In genomic region chr19:57280165-57280912, GRCh38 we compare ENCODE assay signal across 1 cellular context.
A peak's percentile ranks its signal among the peaks of the same experiment; 100 is the strongest.
TF ChIP-seq lines count a peak whose summit lies in the region.

ZNF460 (plus strand) TSS chr19:57280485; CDS start chr19:57280807, 322 bp downstream.

TF ChIP-seq in HepG2, 621 proteins besides CTCF, POLR2A, EP300 and RAD21 (continued from another document and continues in another):
- TF ChIP-seq HINFP (CRISPR knock-in tag; IDR thresholded peaks at IDR 0.05; ENCODE audit: low read depth) (no peak), ZNF224 (CRISPR knock-in tag; IDR thresholded peaks at IDR 0.05) (0 out of 2 replicates have a peak, but pooled peaks have one; percentile 16), SP1 (IDR thresholded peaks at IDR 0.05) (no peak), SP1 (CRISPR knock-in tag; IDR thresholded peaks at IDR 0.05) (peak; percentile 75), TFDP2 (CRISPR knock-in tag; IDR thresholded peaks at IDR 0.05) (peak; percentile 70), ZNF263 (CRISPR knock-in tag; IDR thresholded peaks at IDR 0.05) (no peak), AKAP8 (CRISPR knock-in tag; IDR thresholded peaks at IDR 0.05) (no peak), MNT (IDR thresholded peaks at IDR 0.05) (no peak), ETV5 (CRISPR knock-in tag; IDR thresholded peaks at IDR 0.05; ENCODE audit: borderline replicate concordance) (no peak), ARNT2 (CRISPR knock-in tag; IDR thresholded peaks at IDR 0.05; ENCODE audit: low read depth) (no peak), ZNF773 (CRISPR knock-in tag; IDR thresholded peaks at IDR 0.05; ENCODE audit: borderline replicate concordance) (no peak), RNF219 (CRISPR knock-in tag; IDR thresholded peaks at IDR 0.05) (no peak), SNAPC4 (CRISPR knock-in tag; IDR thresholded peaks at IDR 0.05) (peak; percentile 74; the same call in 1 of the 2 replicates), ZNF550 (CRISPR knock-in tag; IDR thresholded peaks at IDR 0.05; ENCODE audit: borderline replicate concordance) (no peak; the same call in 1 of the 2 replicates), ATF3 (CRISPR knock-in tag; IDR thresholded peaks at IDR 0.05) (peak; percentile 72), GATA4 (IDR thresholded peaks at IDR 0.05; ENCODE audit: borderline replicate concordance, low read depth) (0 out of 2 replicates have a peak, but pooled peaks have one; percentile 6), ZFP90 (CRISPR knock-in tag; IDR thresholded peaks at IDR 0.05; ENCODE audit: borderline replicate concordance) (peak; percentile 32; the same call in 1 of the 2 replicates), GABPB1 (CRISPR knock-in tag; IDR thresholded peaks at IDR 0.05) (peak; percentile 97), STAG1 (CRISPR knock-in tag; IDR thresholded peaks at IDR 0.05) (no peak), ZGPAT (CRISPR knock-in tag; IDR thresholded peaks at IDR 0.05) (peak; percentile 87; the same call in 1 of the 2 replicates), THAP9 (CRISPR knock-in tag; IDR thresholded peaks at IDR 0.05; ENCODE audit: borderline replicate concordance) (peak; percentile 79), MLX (CRISPR knock-in tag; IDR thresholded peaks at IDR 0.05) (peak; percentile 15; the same call in 1 of the 2 replicates), ATF1 (CRISPR knock-in tag; IDR thresholded peaks at IDR 0.05) (peak; percentile 98), ZNF337 (CRISPR knock-in tag; IDR thresholded peaks at IDR 0.05; ENCODE audit: borderline replicate concordance, low read depth) (no peak), TCF7 (IDR thresholded peaks at IDR 0.05; ENCODE audit: low read depth) (no peak), LRRFIP1 (CRISPR knock-in tag; conservative IDR thresholded peaks at IDR 0.05) (no peak), KAT7 (CRISPR knock-in tag; IDR thresholded peaks at IDR 0.05; ENCODE audit: borderline replicate concordance) (peak; percentile 97), ZNF17 (CRISPR knock-in tag; IDR thresholded peaks at IDR 0.05) (no peak), ARID5B (CRISPR knock-in tag; IDR thresholded peaks at IDR 0.05) (peak; percentile 11; the same call in 1 of the 2 replicates)
